ENCODE assay signal across 14 cellular contexts in genomic region chr20:6381887-6382286, GRCh38.
DNase-seq lines count a peak whose midpoint lies in the region; ATAC-seq, FAIRE-seq and TF ChIP-seq lines count a peak whose summit lies in the region.
"Had no signal": no experiment of that assay in that cellular context is flagged by ENCODE, and none has a peak within 500 bp of the region (broad histone marks: within the 10 kb centered on the region; RNA-seq: fewer than 3 reads in every experiment).

No MANE protein-coding gene starts in this region.

- H3K4me1 Mint-ChIP-seq in activated T-helper 1 cell treated with anti-CD3 and anti-CD28 coated beads, Interleukin-12 subunit alpha, Interleukin-12 subunit beta, Interleukin-2, Interleukin-4 antibody, amounts not matched to agents 30 ng/mL and 10 ng/mL and 1 ng/mL, durations not matched to agents 14 hours and 24 hours and 36 hours (ENCODE audit: low read depth): no peaks in the 10 kb centered on the region
- H3K4me1 Mint-ChIP-seq: activated naive CD8-positive, alpha-beta T cell treated with anti-CD3 and anti-CD28 coated beads, Interleukin-2, amount 50 U/mL, for 24 hours had no signal

- H3K9me3 Mint-ChIP-seq in activated T-helper 1 cell treated with anti-CD3 and anti-CD28 coated beads, Interleukin-12 subunit alpha, Interleukin-12 subunit beta, Interleukin-2, Interleukin-4 antibody, amounts not matched to agents 30 ng/mL and 10 ng/mL and 1 ng/mL, durations not matched to agents 14 hours and 24 hours and 36 hours: peaks cover 6% of the 10 kb centered on the region
- H3K9me3 Mint-ChIP-seq: activated naive CD8-positive, alpha-beta T cell treated with anti-CD3 and anti-CD28 coated beads, Interleukin-2, amount 50 U/mL, for 24 hours had no signal

- H3K36me3 Mint-ChIP-seq in activated T-helper 1 cell treated with anti-CD3 and anti-CD28 coated beads, Interleukin-12 subunit alpha, Interleukin-12 subunit beta, Interleukin-2, Interleukin-4 antibody, amounts not matched to agents 30 ng/mL and 10 ng/mL and 1 ng/mL, durations not matched to agents 14 hours and 24 hours and 36 hours (ENCODE audit: low read depth): no peaks in the 10 kb centered on the region

- no peaks in the 10 kb centered on the region for H3K4me1 ChIP-seq in liver (ENCODE audit: control insufficient read depth in 4 of 4, insufficient read depth in 4 of 4, low read length in 3 of 4)
- H3K4me1 ChIP-seq: pancreas, Peyer's patch had no signal

- 46% methylated on average over 4 of the region's 4 CpGs for WGBS in liver

- H3K4me3 Mint-ChIP-seq in activated T-helper 1 cell treated with anti-CD3 and anti-CD28 coated beads, Interleukin-12 subunit alpha, Interleukin-12 subunit beta, Interleukin-2, Interleukin-4 antibody, amounts not matched to agents 30 ng/mL and 10 ng/mL and 1 ng/mL, durations not matched to agents 14 hours and 24 hours and 36 hours: no peak overlapping the region
- H3K4me3 Mint-ChIP-seq: activated naive CD8-positive, alpha-beta T cell treated with anti-CD3 and anti-CD28 coated beads, Interleukin-2, amount 50 U/mL, for 24 hours had no signal

- no peak overlapping the region for H3K9ac ChIP-seq in liver (ENCODE audit: low read depth in 1 of 2, low read length in 2 of 2)

- TF ChIP-seq RAD21 in liver (IDR thresholded peaks at IDR 0.05): no peak

- H3K27me3 Mint-ChIP-seq in activated T-helper 1 cell treated with anti-CD3 and anti-CD28 coated beads, Interleukin-12 subunit alpha, Interleukin-12 subunit beta, Interleukin-2, Interleukin-4 antibody, amounts not matched to agents 30 ng/mL and 10 ng/mL and 1 ng/mL, durations not matched to agents 14 hours and 24 hours and 36 hours (ENCODE audit: insufficient read depth): no peaks in the 10 kb centered on the region
- H3K27me3 Mint-ChIP-seq: activated naive CD8-positive, alpha-beta T cell treated with anti-CD3 and anti-CD28 coated beads, Interleukin-2, amount 50 U/mL, for 24 hours had no signal

- ATAC-seq in HG03520 (IDR thresholded peaks at IDR 0.05; ENCODE audit: unreplicated experiment) (no peak), HG02798 (IDR thresholded peaks at IDR 0.05; ENCODE audit: poor library complexity, unreplicated experiment) (no peak)
- ATAC-seq: activated naive CD8-positive, alpha-beta T cell treated with anti-CD3 and anti-CD28 coated beads, Interleukin-2, amount 50 U/mL, for 24 hours had no signal

- H3K36me3 ChIP-seq in bronchial epithelial cell (ENCODE audit: control insufficient read depth, insufficient read depth, low read length): no peaks in the 10 kb centered on the region
- H3K36me3 ChIP-seq in liver (ENCODE audit: control insufficient read depth in 4 of 4, insufficient read depth in 3 of 4, low read depth in 1 of 4, low read length in 3 of 4): no peaks in the 10 kb centered on the region
- H3K36me3 ChIP-seq: MG63, pancreas, Peyer's patch had no signal

- intact Hi-C loops in activated T-helper 1 cell treated with anti-CD3 and anti-CD28 coated beads, Interleukin-12 subunit alpha, Interleukin-12 subunit beta, Interleukin-2, Interleukin-4 antibody, amounts not matched to agents 30 ng/mL and 10 ng/mL and 1 ng/mL, durations not matched to agents 14 hours and 24 hours and 36 hours (cut with micrococcal nuclease): no loop called here

- peaks cover 1% of the 10 kb centered on the region for H3K27me3 ChIP-seq in bronchial epithelial cell (ENCODE audit: control insufficient read depth, insufficient read depth, low read length)
- H3K27me3 ChIP-seq in liver (ENCODE audit: control insufficient read depth in 4 of 4, insufficient read depth in 4 of 4, low read length in 3 of 4): peaks cover 0 to 2% (median 0%) of the 10 kb centered on the region in 4 donors
- H3K27me3 ChIP-seq: MG63, pancreas, Peyer's patch had no signal

- DNase-seq in AG08396 (ENCODE audit: low spot score) (peak; percentile 17), HuH-7 (ENCODE audit: low spot score) (peak; percentile 75), bronchial epithelial cell (ENCODE audit: low read depth) (peak; percentile 33), NCI-H2171 treated with DMSO at 0.1 percent for 48 hours (lab: John Stamatoyannopoulos, UW) (no peak)
- no peak for DNase-seq in activated T-helper 1 cell treated with anti-CD3 and anti-CD28 coated beads, Interleukin-12 subunit alpha, Interleukin-12 subunit beta, Interleukin-2, Interleukin-4 antibody, amounts not matched to agents 30 ng/mL and 10 ng/mL and 1 ng/mL, durations not matched to agents 14 hours and 24 hours and 36 hours (ENCODE audit: low spot score)
- DNase-seq: activated CD4-positive, CD25-positive, alpha-beta regulatory T cell treated with anti-CD3 and anti-CD28 coated beads, Interleukin-2, amount 50 U/mL, for 72 hours; activated naive CD8-positive, alpha-beta T cell treated with anti-CD3 and anti-CD28 coated beads, Interleukin-2, amount 50 U/mL, for 24 hours; COR-L47; MG63; pancreas; Peyer's patch had no signal

- no peaks in the 10 kb centered on the region for H3K9me3 ChIP-seq in liver (ENCODE audit: control insufficient read depth in 4 of 4, low read length in 3 of 4)
- H3K9me3 ChIP-seq: MG63, pancreas, Peyer's patch had no signal

- H3K27ac ChIP-seq in liver (ENCODE audit: low read depth in 1 of 2, low read length in 2 of 2): no peak overlapping the region
- H3K27ac ChIP-seq: pancreas, Peyer's patch had no signal

- H3K4me3 ChIP-seq in bronchial epithelial cell (ENCODE audit: low read depth, low read length) (no peak overlapping the region), liver (ENCODE audit: low read depth in 1 of 3, low read length in 3 of 3) (no peak overlapping the region)
- H3K4me3 ChIP-seq: MG63, pancreas, Peyer's patch had no signal

- no peak overlapping the region for H3K27ac Mint-ChIP-seq in activated T-helper 1 cell treated with anti-CD3 and anti-CD28 coated beads, Interleukin-12 subunit alpha, Interleukin-12 subunit beta, Interleukin-2, Interleukin-4 antibody, amounts not matched to agents 30 ng/mL and 10 ng/mL and 1 ng/mL, durations not matched to agents 14 hours and 24 hours and 36 hours
- H3K27ac Mint-ChIP-seq: activated naive CD8-positive, alpha-beta T cell treated with anti-CD3 and anti-CD28 coated beads, Interleukin-2, amount 50 U/mL, for 24 hours had no signal

- FAIRE-seq in bronchial epithelial cell (lab: Jason Lieb, UNC): no peak
- FAIRE-seq: pancreas had no signal

- TF ChIP-seq CTCF in bronchial epithelial cell (IDR thresholded peaks at IDR 0.05; ENCODE audit: insufficient read depth, low read length, severe bottlenecking): peak; percentile 56
- peak; percentile 28 for TF ChIP-seq CTCF in liver (IDR thresholded peaks at IDR 0.05; ENCODE audit: low read depth, low read length, missing input control)

TF ChIP-seq in liver, 16 proteins besides CTCF, POLR2A, EP300 and RAD21:
- TF ChIP-seq FOXA2 (IDR thresholded peaks at IDR 0.05) (no peak), HNF4A (conservative IDR thresholded peaks at IDR 0.05) (no peak), TAF1 (conservative IDR thresholded peaks at IDR 0.05) (no peak), GABPA (IDR thresholded peaks at IDR 0.05 in 1 of 2, conservative IDR thresholded peaks at IDR 0.05 in 1 of 2) (no peak), EGR1 (IDR thresholded peaks at IDR 0.05; ENCODE audit: low read depth in 2 of 2) (no peak), SP1 (IDR thresholded peaks at IDR 0.05) (no peak)
TF ChIP-seq in liver: peak in this region for 0.

Comparison
In these comparisons a context has a peak if more than half of its experiments do, and no peak if none do; other contexts are left out.
1. DNase-seq: peak in AG08396 (single experiment), HuH-7 (single experiment) and bronchial epithelial cell (single experiment); none in NCI-H2171 treated with DMSO at 0.1 percent for 48 hours (single experiment) and activated T-helper 1 cell treated with anti-CD3 and anti-CD28 coated beads, Interleukin-12 subunit alpha, Interleukin-12 subunit beta, Interleukin-2, Interleukin-4 antibody, amounts not matched to agents 30 ng/mL and 10 ng/mL and 1 ng/mL, durations not matched to agents 14 hours and 24 hours and 36 hours (single experiment).